ENCODE assay signal across 8 cellular contexts in genomic region chr17:43171761-43172487, GRCh38. TPM values are rescaled to one million over a fixed set of nuclear protein-coding genes. Genes with fewer than 3 reads are reported as not detected.
A peak's percentile ranks its signal among the peaks of the same experiment; 100 is the strongest.
DNase-seq lines count a peak whose midpoint lies in the region; ATAC-seq and TF ChIP-seq lines count a peak whose summit lies in the region.

No MANE protein-coding gene starts in this region.

- peaks cover 37% of the 10 kb centered on the region for H3K36me3 Mint-ChIP-seq in HFFc6 (ENCODE audit: low read depth)

- in situ Hi-C loops in Caki2 (cut with HindIII; ENCODE audit: low pct_unique_long_range_greater_than_20kb, low sequenced_read_pairs) (no loop called here), Panc1 (cut with HindIII; ENCODE audit: low pct_unique_long_range_greater_than_20kb, low sequenced_read_pairs) (no loop called here)

- TF ChIP-seq EP300 in suprapubic skin (IDR thresholded peaks at IDR 0.05) = no peak

- ATAC-seq in Panc1 = no peak
- ATAC-seq in GM21717 (IDR thresholded peaks at IDR 0.05; ENCODE audit: unreplicated experiment) = no peak

- no peak overlapping the region for H3K4me3 Mint-ChIP-seq in HFFc6

- DNase-seq in Caki2 (ENCODE audit: low read depth) = peak; percentile 82
- DNase-seq in HFFc6 = peak; percentile 97
- peak; percentile 28 for DNase-seq in Panc1 (ENCODE audit: low read depth, low spot score)
- DNase-seq in cardiac fibroblast (ENCODE audit: low read depth in 2 of 2) = peak; percentile 95
- peak; percentile 86 for DNase-seq in left kidney (ENCODE audit: low read depth, low spot score)
- DNase-seq in suprapubic skin (ENCODE audit: low spot score in 2 of 2) = no peak
- DNase-seq in GM19240 (ENCODE audit: insufficient read length, low spot score) = no peak

- H3K9me3 ChIP-seq in Panc1 (ENCODE audit: control insufficient read depth, insufficient read depth, low read depth, low read length) = no peaks in the 10 kb centered on the region
- no peaks in the 10 kb centered on the region for H3K9me3 ChIP-seq in suprapubic skin

- peaks cover 4% of the 10 kb centered on the region; the same call in 1 of the 2 replicates for H3K27me3 Mint-ChIP-seq in HFFc6 (ENCODE audit: insufficient read depth)

- H3K4me3 ChIP-seq in Panc1 (ENCODE audit: low read depth in 2 of 2, low read length in 2 of 2) (peak overlapping the region; percentile 86 to 92), cardiac fibroblast (replicated peaks in 1 of 2; ENCODE audit: low read depth in 2 of 2, low read length in 2 of 2) (peak overlapping the region; percentile 88), suprapubic skin (peak overlapping the region; percentile 75)

- no peak overlapping the region for H3K27ac Mint-ChIP-seq in HFFc6

- H3K9me3 Mint-ChIP-seq in HFFc6 = peaks cover 17% of the 10 kb centered on the region

- H3K27me3 ChIP-seq in Panc1 (ENCODE audit: control insufficient read depth, insufficient read depth, low read length) (no peaks in the 10 kb centered on the region), suprapubic skin (no peaks in the 10 kb centered on the region)

- WGBS in suprapubic skin = 12% methylated on average over 7 of the region's 7 CpGs

- H3K4me1 ChIP-seq in Panc1 (ENCODE audit: control insufficient read depth, insufficient read depth, low read length) (peaks cover 14% of the 10 kb centered on the region), suprapubic skin (peaks cover 67% of the 10 kb centered on the region)

- intact Hi-C loops in Panc1 (cut with micrococcal nuclease; ENCODE audit: unreplicated experiment) = no loop called here

- CTCF ChIA-PET in Panc1 (lab: Charles Lee) = interaction anchor here (0.6 kb wide), 1 partner anchor 40 kb away, joined by 3 read pairs; the partner anchor contains the start of gene TMEM106A

- TSS peak; percentile 96 for BruUV-seq in Panc1 (replicated peaks; lab: Mats Ljungman, UMichigan)

- peak overlapping the region; percentile 90 for H3K27ac ChIP-seq in Panc1 (ENCODE audit: low read length)
- H3K27ac ChIP-seq in suprapubic skin = peak overlapping the region; percentile 99

- POLR2A ChIA-PET in Panc1 (lab: Charles Lee) = interaction anchor here (0.6 to 1.5 kb wide), 4 partner anchors 28 to 148 kb away, joined by 3 to 7 read pairs (median 3); partner anchors contain the start of gene BRCA1

- peaks cover 40% of the 10 kb centered on the region for H3K4me1 Mint-ChIP-seq in HFFc6 (ENCODE audit: low read depth)

- TF ChIP-seq CTCF in HFFc6 (IDR thresholded peaks at IDR 0.05) (peak; percentile 55), Panc1 (IDR thresholded peaks at IDR 0.05) (no peak; the same call in 1 of the 2 replicates), cardiac fibroblast (IDR thresholded peaks at IDR 0.05; ENCODE audit: low read depth, low read length) (peak; percentile 25), suprapubic skin (IDR thresholded peaks at IDR 0.05) (peak in 1 of 2 donors; percentile 5)

- no peak for TF ChIP-seq POLR2A in suprapubic skin (IDR thresholded peaks at IDR 0.05)

- H3K36me3 ChIP-seq in Panc1 (ENCODE audit: control insufficient read depth, insufficient read depth, low read length) (no peaks in the 10 kb centered on the region; the same call in 1 of the 2 replicates), suprapubic skin (peaks cover 6% of the 10 kb centered on the region)

RNA-seq across cellular contexts. Expression of gene NBR1, which starts 0.9 kb away (rescaled TPM):
- total RNA-seq in Caki2 (2014; rRNA removed; shearing (Covaris generic); ENCODE audit: low replicate concordance) = 55.0 and 74.3 TPM in 2 replicates
- total RNA-seq in HFFc6 (2021; fragmentation: NEBNext Ultra II Directional; extraction: Animal tissue kit (Norgen Biotek cat#: 25700)) = 100 to 1,000 TPM; 104 to 123 (median 118) TPM
- total RNA-seq in Panc1 (2021; ENCODE audit: unreplicated experiment) (36.6 TPM), suprapubic skin (100 to 1,000 TPM in 1 of 4 donors, 10 to 100 TPM in 3; 75.4 to 102 (median 89.6) TPM)
- polyA plus RNA-seq in Panc1 (2012; ENCODE audit: insufficient read length) = 29.5 TPM

RNA-seq across cellular contexts. Expression of gene TMEM106A, which starts 39.8 kb away (rescaled TPM):
- 6.7 and 8.7 TPM in 2 replicates for total RNA-seq in Caki2 (2014; rRNA removed; shearing (Covaris generic); ENCODE audit: low replicate concordance)
- total RNA-seq in HFFc6 (2021; fragmentation: NEBNext Ultra II Directional; extraction: Animal tissue kit (Norgen Biotek cat#: 25700)) = 10 to 100 TPM; 12.0 to 17.5 (median 15.5) TPM
- total RNA-seq in Panc1 (2021; ENCODE audit: unreplicated experiment) (3.5 TPM), suprapubic skin (1 to 10 TPM; 1.2 to 3.5 (median 1.9) TPM)
- polyA plus RNA-seq in Panc1 (2012; ENCODE audit: insufficient read length) = 0.84 TPM

RNA-seq across cellular contexts. Expression of gene BRCA1, which starts 46.8 kb away (rescaled TPM):
- total RNA-seq in Caki2 (2014; rRNA removed; shearing (Covaris generic); ENCODE audit: low replicate concordance) = 36.4 and 41.3 TPM in 2 replicates
- 10 to 100 TPM; 10.5 to 24.7 (median 22.5) TPM for total RNA-seq in HFFc6 (2021; fragmentation: NEBNext Ultra II Directional; extraction: Animal tissue kit (Norgen Biotek cat#: 25700))
- 29.9 TPM for total RNA-seq in Panc1 (2021; ENCODE audit: unreplicated experiment)
- polyA plus RNA-seq in Panc1 (2012; ENCODE audit: insufficient read length) = 11.2 TPM
- 1 to 10 TPM; 4.9 to 8.0 (median 5.3) TPM for total RNA-seq in suprapubic skin

RNA-seq across cellular contexts. Expression of gene CCDC200, which starts 56.5 kb away (rescaled TPM):
- total RNA-seq in Caki2 (2014; rRNA removed; shearing (Covaris generic); ENCODE audit: low replicate concordance) = not detected in 2 replicates
- total RNA-seq in HFFc6 (2021; fragmentation: NEBNext Ultra II Directional; extraction: Animal tissue kit (Norgen Biotek cat#: 25700)) = not detected
- not detected for total RNA-seq in Panc1 (2021; ENCODE audit: unreplicated experiment)
- 0.70 TPM for polyA plus RNA-seq in Panc1 (2012; ENCODE audit: insufficient read length)
- total RNA-seq in suprapubic skin = not detected

Comparison
In these comparisons a context has a peak if more than half of its experiments do, and no peak if none do; other contexts are left out.
1. DNase-seq: peak in Caki2 (single experiment), HFFc6 (single experiment), Panc1 (single experiment), cardiac fibroblast (2 of 2) and left kidney (single experiment); none in suprapubic skin (0 of 2) and GM19240 (single experiment).
2. Peak in every context shown above with its lines, with median percentiles within 50 percentile points of each other: H3K4me3 ChIP-seq.